In genomic region chr22:40588726-40589125, GRCh38 we compare ENCODE assay signal across 17 cellular contexts. TPM values are rescaled to one million over a fixed set of nuclear protein-coding genes. Genes with fewer than 3 reads are reported as not detected.
DNase-seq lines count a peak whose midpoint lies in the region; ATAC-seq, FAIRE-seq and TF ChIP-seq lines count a peak whose summit lies in the region.
"Had no signal": no experiment of that assay in that cellular context is flagged by ENCODE, and none has a peak within 500 bp of the region (broad histone marks: within the 10 kb centered on the region; RNA-seq: fewer than 3 reads in every experiment).

No MANE protein-coding gene starts in this region.

- ATAC-seq in HG02973 (IDR thresholded peaks at IDR 0.05; ENCODE audit: unreplicated experiment) = no peak
- ATAC-seq: GM12878; Panc1; stimulated activated naive CD8-positive, alpha-beta T cell treated with anti-CD3 and anti-CD28 coated beads, Interleukin-15, amount 100 ng/mL, for 72 hours had no signal

- H3K4me3 ChIP-seq in foreskin fibroblast (ENCODE audit: low read depth in 1 of 2, low read length in 2 of 2) (no peak overlapping the region), small intestine (ENCODE audit: low read depth in 1 of 2, low read length in 2 of 2) (no peak overlapping the region)
- H3K4me3 ChIP-seq: GM12878 had no signal

- peaks cover 2 to 5% of the 10 kb centered on the region in 2 donors for H3K36me3 ChIP-seq in small intestine (ENCODE audit: control insufficient read depth in 2 of 2, insufficient read depth in 2 of 2, low read length in 2 of 2)

- TF ChIP-seq CTCF in foreskin fibroblast (IDR thresholded peaks at IDR 0.05; ENCODE audit: low read depth, low read length) = no peak

- no peak overlapping the region for H3K27ac ChIP-seq in small intestine (ENCODE audit: low read depth in 1 of 2, low read length in 1 of 2)

- WGBS in small intestine, 3 donors = 94 to 96% (median 95%) methylated on average over 7 of the region's 7 CpGs

- H3K4me1 ChIP-seq in small intestine (ENCODE audit: control insufficient read depth in 2 of 2, insufficient read depth in 1 of 2, low read depth in 1 of 2, low read length in 1 of 2) = peaks cover 0 to 3% of the 10 kb centered on the region in 2 donors

- H3K27me3 ChIP-seq in small intestine (ENCODE audit: control insufficient read depth in 2 of 2, insufficient read depth in 2 of 2, low read length in 2 of 2) = no peaks in the 10 kb centered on the region

- DNase-seq in M059J (ENCODE audit: low read depth) (peak; percentile 68), amniotic epithelial cell (ENCODE audit: low read depth) (peak; percentile 91), foreskin fibroblast (peak; percentile 70 to 84), small intestine (peak; percentile 18), occipital lobe (lab: John Stamatoyannopoulos, UW) (no peak), GM19239 (ENCODE audit: insufficient read length, low spot score) (no peak)
- DNase-seq: activated CD8-positive, alpha-beta memory T cell treated with anti-CD3 and anti-CD28 coated beads, Interleukin-2, amount 50 U/mL, for 4 hours; activated naive CD4-positive, alpha-beta T cell treated with anti-CD3 and anti-CD28 coated beads for 36 hours; CD4-positive, alpha-beta T cell; effector CD4-positive, alpha-beta T cell; NCI-H187; NCI-H526; stimulated activated CD4-positive, alpha-beta T cell treated with anti-CD3 and anti-CD28 coated beads, Interleukin-12 subunit alpha, Interleukin-12 subunit beta, amount 100 ng/mL, for 4 hours; stimulated activated naive CD8-positive, alpha-beta T cell treated with anti-CD3 and anti-CD28 coated beads, Interleukin-15, amount 100 ng/mL, for 72 hours had no signal

- FAIRE-seq in small intestine (lab: Jason Lieb, UNC) = no peak
- no peak for FAIRE-seq in GM19239 (lab: Jason Lieb, UNC)
- FAIRE-seq: GM12878 had no signal

- no peaks in the 10 kb centered on the region for H3K9me3 ChIP-seq in small intestine (ENCODE audit: control insufficient read depth, low read depth)

RNA-seq across cellular contexts. Expression of gene MRTFA, which starts 47.8 kb away (rescaled TPM):
- total RNA-seq in M059J (2014; rRNA removed; shearing (Covaris generic)) = 25.4 and 25.8 TPM in 2 replicates
- 10 to 100 TPM; 11.9 to 20.0 (median 13.6) TPM for polyA plus RNA-seq in small intestine
- total RNA-seq in occipital lobe = 33.4 TPM

Comparison
In these comparisons a context has a peak if more than half of its experiments do, and no peak if none do; other contexts are left out.
1. DNase-seq: peak in M059J (single experiment), amniotic epithelial cell (single experiment), foreskin fibroblast (2 of 2) and small intestine (single experiment); none in occipital lobe (single experiment) and GM19239 (single experiment).